Comparison of ENCODE assay signal across 8 cellular contexts in genomic region chr7:72953901-72954562, GRCh38. TPM values are rescaled to one million over a fixed set of nuclear protein-coding genes. Genes with fewer than 3 reads are reported as not detected.
A peak's percentile ranks its signal among the peaks of the same experiment; 100 is the strongest.
DNase-seq lines count a peak whose midpoint lies in the region; ATAC-seq and TF ChIP-seq lines count a peak whose summit lies in the region.
"Not testable (repeated sequence)": the region's sequence is repeated elsewhere in the genome, so short reads cannot be mapped to it uniquely, and the experiment has no call there.

No MANE protein-coding gene starts in this region.

- not testable (repeated sequence) for H3K27me3 ChIP-seq in A673 (replicated peaks; ENCODE audit: insufficient read depth, low read depth, low read length, poor library complexity); heart right ventricle

- CTCF ChIA-PET in A673 (lab: Charles Lee), result not testable (repeated sequence)

- intact Hi-C loops in A673 (cut with micrococcal nuclease; ENCODE audit: unreplicated experiment); heart right ventricle (cut with DNase I): not testable (repeated sequence)

- ATAC-seq in GM18861 (IDR thresholded peaks at IDR 0.05; ENCODE audit: unreplicated experiment), result peak; percentile 31
- ATAC-seq in GM21717 (IDR thresholded peaks at IDR 0.05; ENCODE audit: unreplicated experiment), result peak; percentile 47
- ATAC-seq in HG03060 (IDR thresholded peaks at IDR 0.05; ENCODE audit: low read depth, unreplicated experiment), result peak; percentile 26
- peak; percentile 23 to 67 (median 36) for ATAC-seq in heart right ventricle
- peak; percentile 50 for ATAC-seq in omental fat pad (ENCODE audit: low FRiP score)

- WGBS in heart right ventricle, 2 donors, result 8 to 29% methylated on average over 1 to 2 of the region's 43 CpGs

- H3K9me3 ChIP-seq in A673 (ENCODE audit: low read depth, low read length, poor library complexity, severe bottlenecking); heart right ventricle: not testable (repeated sequence)

- BruUV-seq in A673 (replicated peaks; lab: Mats Ljungman, UMichigan), result TSS peak; percentile 71

- POLR2A ChIA-PET in A673 (lab: Charles Lee; ENCODE audit: low non-redundant PET), result not testable (repeated sequence)

- TF ChIP-seq CTCF in A673 (conservative IDR thresholded peaks at IDR 0.05; ENCODE audit: low read depth, low read length); LNCaP clone FGC (IDR thresholded peaks at IDR 0.05; ENCODE audit: control insufficient read depth, extremely low read depth, insufficient read depth); astrocyte of the cerebellum (IDR thresholded peaks at IDR 0.05; ENCODE audit: low read depth, low read length, missing control alignments); heart right ventricle (IDR thresholded peaks at IDR 0.05); omental fat pad (IDR thresholded peaks at IDR 0.05): not testable (repeated sequence)

- not testable (repeated sequence) for DNase-seq in A673 (ENCODE audit: low spot score); LNCaP clone FGC (ENCODE audit: low read depth); astrocyte of the cerebellum (ENCODE audit: low read depth); heart right ventricle; omental fat pad (ENCODE audit: low spot score)

- not testable (repeated sequence) for H3K4me1 ChIP-seq in A673 (ENCODE audit: insufficient read depth, low read length, poor library complexity, severe bottlenecking); heart right ventricle

- in situ Hi-C loops in astrocyte of the cerebellum (cut with HindIII; ENCODE audit: low sequenced_read_pairs), result not testable (repeated sequence)

- H3K36me3 ChIP-seq in A673 (ENCODE audit: insufficient read depth, low read length, poor library complexity, severe bottlenecking); heart right ventricle: not testable (repeated sequence)

- not testable (repeated sequence) for H3K27ac ChIP-seq in A673 (ENCODE audit: low read depth, low read length, poor library complexity, severe bottlenecking); heart right ventricle

- peak overlapping the region; percentile 31 for H3K4me3 ChIP-seq in A673 (ENCODE audit: low read depth, low read length, poor library complexity, severe bottlenecking)
- peak overlapping the region; percentile 51 for H3K4me3 ChIP-seq in LNCaP clone FGC (ENCODE audit: low read depth, low read length)
- H3K4me3 ChIP-seq in astrocyte of the cerebellum (ENCODE audit: low read depth, low read length), result peak overlapping the region; percentile 15
- peak overlapping the region in 9 of 10 donors; percentile 28 to 51 (median 49) for H3K4me3 ChIP-seq in heart right ventricle

RNA-seq across cellular contexts. Expression of gene TRIM74, which starts 15.2 kb away (rescaled TPM):
- total RNA-seq in A673 (2021) (0.31 TPM in 1 of 2 replicates, not detected in the other), heart right ventricle (under 1 TPM in 5 of 10 donors, not detected in 5; 0.24 to 0.72 (median 0.42) TPM), omental fat pad (1 to 10 TPM in 1 of 4 donors, not detected in 3; 2.4 TPM)
- polyA plus RNA-seq in heart right ventricle, result under 1 TPM in 1 of 2 donors, not detected in 1; 0.14 TPM

RNA-seq across cellular contexts. Expression of gene POM121, which starts 29.1 kb away (rescaled TPM):
- total RNA-seq in A673 (2021) (54.6 and 56.6 TPM in 2 replicates), heart right ventricle (10 to 100 TPM; 15.1 to 23.5 (median 18.3) TPM), omental fat pad (10 to 100 TPM; 17.8 to 39.4 (median 19.4) TPM)
- 10 to 100 TPM in 1 of 2 donors, 1 to 10 TPM in 1; 8.1 to 13.5 TPM for polyA plus RNA-seq in heart right ventricle
